In the genomic region with DNA sequence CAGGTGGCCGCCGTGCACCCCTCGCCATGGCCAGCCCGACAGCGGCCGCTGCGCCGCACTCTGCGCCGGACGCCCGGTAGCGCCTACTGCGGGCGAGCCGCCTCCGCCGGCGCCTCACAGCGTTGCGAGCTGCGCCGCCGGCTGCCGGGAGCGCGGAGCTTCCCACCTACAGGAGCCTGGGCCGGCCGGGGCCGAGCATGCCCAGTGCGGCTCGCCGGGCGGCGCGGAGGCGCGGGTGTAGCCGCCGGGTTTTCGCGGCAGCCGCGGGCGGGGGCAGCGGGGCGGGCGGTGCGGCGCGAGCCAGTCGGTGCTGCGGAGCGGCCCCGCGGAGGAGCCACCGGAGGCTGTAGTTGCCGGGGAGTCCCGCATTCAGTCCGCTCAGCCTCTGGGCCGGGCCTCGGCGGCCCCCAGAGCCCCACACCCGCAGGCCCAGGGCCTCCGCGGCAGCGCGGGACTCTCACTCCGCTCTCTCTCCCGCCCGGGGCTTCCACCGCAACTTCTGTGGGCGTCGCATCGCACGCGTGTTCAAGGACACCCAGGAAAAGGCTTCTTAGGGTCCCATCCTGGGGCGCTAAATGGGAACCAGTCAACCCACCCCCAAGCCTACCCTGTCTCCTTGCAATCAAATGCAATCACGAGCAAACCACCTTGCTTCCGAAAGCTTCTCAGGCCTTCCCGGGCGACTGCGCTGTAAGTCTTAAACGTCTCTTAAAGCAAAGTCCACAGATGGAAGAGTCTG, we compare ENCODE assay signal across 8 cellular contexts. TPM values are rescaled to one million over a fixed set of nuclear protein-coding genes. Genes with fewer than 3 reads are reported as not detected.
DNase-seq lines count a peak whose midpoint lies in the region; ATAC-seq, FAIRE-seq and TF ChIP-seq lines count a peak whose summit lies in the region.

A gene (minus strand): TSS at position 143 of the 739 bp plus-strand sequence. CDS start 20,518 bp downstream, outside the sequence.

- no peak for FAIRE-seq in frontal cortex (lab: Jason Lieb, UNC)

- H3K27me3 ChIP-seq in SJCRH30 (no peaks in the 10 kb centered on the region), neuron (ENCODE audit: insufficient read depth, low read length) (peaks cover 4% of the 10 kb centered on the region), stomach (peaks cover 0 to 8% (median 6%) of the 10 kb centered on the region in 3 donors)

- H3K27ac ChIP-seq in SJCRH30 (peak within 1 kb of the TSS; percentile 81), stomach (peak within 1 kb of the TSS; percentile 85 to 92 (median 89))

- no peaks in the 10 kb centered on the region for H3K9me3 ChIP-seq in SJCRH30 (replicated peaks)
- H3K9me3 ChIP-seq in neuron (ENCODE audit: low read length) = no peaks in the 10 kb centered on the region
- H3K9me3 ChIP-seq in stomach = no peaks in the 10 kb centered on the region

- peak; percentile 88 for ATAC-seq in GM21529 (IDR thresholded peaks at IDR 0.05; ENCODE audit: unreplicated experiment)

- peak within 1 kb of the TSS; percentile 99 for H3K4me3 ChIP-seq in SJCRH30
- peak within 1 kb of the TSS; percentile 72 for H3K4me3 ChIP-seq in neuron (ENCODE audit: low read length)
- peak within 1 kb of the TSS; percentile 72 to 87 (median 82) for H3K4me3 ChIP-seq in stomach

- no peak for TF ChIP-seq POLR2A in stomach (IDR thresholded peaks at IDR 0.05)

- intact Hi-C loops in stomach (cut with DNase I; ENCODE audit: low total_unique reads) = no loop called here

- H3K4me1 ChIP-seq in SJCRH30 (no peaks in the 10 kb centered on the region), neuron (ENCODE audit: insufficient read depth, low read length) (peaks cover 5% of the 10 kb centered on the region), stomach (peaks cover 4 to 15% (median 8%) of the 10 kb centered on the region in 4 donors)

- no peak for TF ChIP-seq EP300 in stomach (IDR thresholded peaks at IDR 0.05)

- peak within 1 kb of the TSS; percentile 98 for H2AFZ ChIP-seq in neuron (ENCODE audit: low read depth, low read length)

- peak; percentile 45 for DNase-seq in DMS 273 treated with DMSO at 0.1 percent for 48 hours (lab: John Stamatoyannopoulos, UW)
- peak; percentile 90 for DNase-seq in HuH-7 (ENCODE audit: low spot score)
- DNase-seq in SJCRH30 = peak; percentile 77 to 81
- DNase-seq in activated naive CD4-positive, alpha-beta T cell treated with Interleukin-2 at 50 U/mL for 16 hours = peak; percentile 87
- DNase-seq in frontal cortex (ENCODE audit: low spot score in 2 of 2) = peak; percentile 89
- peak; percentile 92 for DNase-seq in stomach

- no peak for TF ChIP-seq CTCF in stomach (IDR thresholded peaks at IDR 0.05)

- H3K36me3 ChIP-seq in SJCRH30 = no peaks in the 10 kb centered on the region
- no peaks in the 10 kb centered on the region for H3K36me3 ChIP-seq in neuron (ENCODE audit: insufficient read depth, low read length)
- no peaks in the 10 kb centered on the region for H3K36me3 ChIP-seq in stomach

- WGBS in stomach, 5 donors = 0 to 1% (median 1%) methylated on average over 7 to 84 of the region's 84 CpGs

RNA-seq across cellular contexts. Expression of the gene that starts here (rescaled TPM):
- 2.7 and 3.5 TPM in 2 replicates for total RNA-seq in SJCRH30 (2014; rRNA removed; shearing (Covaris generic))
- 8.2 TPM for total RNA-seq in frontal cortex
- total RNA-seq in stomach = 1 to 10 TPM in 2 of 5 donors, under 1 TPM in 2, not detected in 1; 0.29 to 2.4 (median 0.81) TPM
- polyA plus RNA-seq in stomach = 1 to 10 TPM in 1 of 3 donors, under 1 TPM in 2; 0.31 to 1.4 (median 0.53) TPM

Comparison
In these comparisons a context has a peak if more than half of its experiments do, and no peak if none do; other contexts are left out.
1. Peak in every context shown above with its lines: DNase-seq, ATAC-seq, H3K4me3 ChIP-seq and H3K27ac ChIP-seq.